In genomic region chr1:184433928-184434502, GRCh38 we compare ENCODE assay signal across 30 cellular contexts. TPM values are rescaled to one million over a fixed set of nuclear protein-coding genes. Genes with fewer than 3 reads are reported as not detected.
DNase-seq lines count a peak whose midpoint lies in the region; ATAC-seq and TF ChIP-seq lines count a peak whose summit lies in the region.
"Had no signal": no experiment of that assay in that cellular context is flagged by ENCODE, and none has a peak within 500 bp of the region (broad histone marks: within the 10 kb centered on the region; RNA-seq: fewer than 3 reads in every experiment).

No MANE protein-coding gene starts in this region.

- H3K4me3 ChIP-seq in dorsolateral prefrontal cortex (no peak overlapping the region), BE2C (ENCODE audit: low read depth, low read length) (no peak overlapping the region)
- H3K4me3 ChIP-seq: colonic mucosa, esophagus muscularis mucosa, GM12878, hepatocyte had no signal

- in situ Hi-C loops in ACHN (cut with HindIII; ENCODE audit: low pct_ligation_motif_present, low pct_unique_long_range_greater_than_20kb, low sequenced_read_pairs), result no loop called here

- no peak for TF ChIP-seq CTCF in WTC11 (IDR thresholded peaks at IDR 0.05)
- no peak for TF ChIP-seq CTCF in dorsolateral prefrontal cortex (IDR thresholded peaks at IDR 0.05 in 54 of 56, conservative IDR thresholded peaks at IDR 0.05 in 2 of 56; ENCODE audit: low read depth in 1 of 56, partially characterized antibody in 56 of 56)
- TF ChIP-seq CTCF in BE2C (IDR thresholded peaks at IDR 0.05; ENCODE audit: low read depth, low read length), result no peak

- no peak overlapping the region for H3K27ac Mint-ChIP-seq in WTC11
- H3K27ac Mint-ChIP-seq: activated CD4-positive, alpha-beta T cell treated with anti-CD3 and anti-CD28 coated beads, Interleukin-2, amount 10 ng/mL, durations not matched to agents 24 days and 14 days; activated naive CD4-positive, alpha-beta T cell treated with anti-CD3 and anti-CD28 coated beads, Interleukin-2, amount 10 ng/mL, durations not matched to agents 7 days and 5 days; activated T-cell treated with anti-CD3 and anti-CD28 coated beads, Interleukin-2, amount 50 U/mL, for 72 hours; endodermal cell; natural killer cell; T-helper 17 cell; type B pancreatic cell had no signal

- ATAC-seq in WTC11, result peak; percentile 36
- ATAC-seq: activated T-cell treated with anti-CD3 and anti-CD28 coated beads, Interleukin-2, amount 50 U/mL, for 72 hours; GM12878; left lobe of liver; natural killer cell; T-helper 17 cell had no signal

- H3K27me3 ChIP-seq in dorsolateral prefrontal cortex, result no peaks in the 10 kb centered on the region
- H3K27me3 ChIP-seq in BE2C, result no peaks in the 10 kb centered on the region
- H3K27me3 ChIP-seq: colonic mucosa, esophagus muscularis mucosa, hepatocyte had no signal

- H3K27me3 Mint-ChIP-seq in WTC11 (ENCODE audit: low read depth), result no peaks in the 10 kb centered on the region
- H3K27me3 Mint-ChIP-seq: activated CD4-positive, alpha-beta T cell treated with anti-CD3 and anti-CD28 coated beads, Interleukin-2, amount 10 ng/mL, durations not matched to agents 24 days and 14 days; activated naive CD4-positive, alpha-beta T cell treated with anti-CD3 and anti-CD28 coated beads, Interleukin-2, amount 10 ng/mL, durations not matched to agents 7 days and 5 days; type B pancreatic cell had no signal

- no peak overlapping the region for H3K4me3 Mint-ChIP-seq in WTC11
- H3K4me3 Mint-ChIP-seq: activated CD4-positive, alpha-beta T cell treated with anti-CD3 and anti-CD28 coated beads, Interleukin-2, amount 10 ng/mL, durations not matched to agents 24 days and 14 days; activated naive CD4-positive, alpha-beta T cell treated with anti-CD3 and anti-CD28 coated beads, Interleukin-2, amount 10 ng/mL, durations not matched to agents 7 days and 5 days; activated T-cell treated with anti-CD3 and anti-CD28 coated beads, Interleukin-2, amount 50 U/mL, for 72 hours; endodermal cell; natural killer cell; T-helper 17 cell; type B pancreatic cell had no signal

- CTCF ChIA-PET in WTC11 (lab: Charles Lee), result no interaction called here

- peaks cover 16% of the 10 kb centered on the region for H3K9me3 Mint-ChIP-seq in WTC11
- H3K9me3 Mint-ChIP-seq: activated CD4-positive, alpha-beta T cell treated with anti-CD3 and anti-CD28 coated beads, Interleukin-2, amount 10 ng/mL, durations not matched to agents 24 days and 14 days; activated naive CD4-positive, alpha-beta T cell treated with anti-CD3 and anti-CD28 coated beads, Interleukin-2, amount 10 ng/mL, durations not matched to agents 7 days and 5 days; activated T-cell treated with anti-CD3 and anti-CD28 coated beads, Interleukin-2, amount 50 U/mL, for 72 hours; natural killer cell; type B pancreatic cell had no signal

- intact Hi-C loops in dorsolateral prefrontal cortex (cut with DNase I), result no loop called here

- H3K4me1 ChIP-seq in BE2C, result no peaks in the 10 kb centered on the region
- H3K4me1 ChIP-seq: Caco-2 had no signal

- DNase-seq in DMS153 treated with DMSO at 0.1 percent for 48 hours (lab: John Stamatoyannopoulos, UW; ENCODE audit: unreplicated experiment) (peak; percentile 55), NCI-H1417 treated with DMSO at 0.1 percent for 48 hours (lab: John Stamatoyannopoulos, UW) (peak; percentile 86), NCI-H2227 treated with DMSO at 0.1 percent for 48 hours (lab: John Stamatoyannopoulos, UW) (peak; percentile 20), WTC11 (ENCODE audit: low spot score) (no peak), hepatic stellate cell (ENCODE audit: low spot score) (no peak), dorsolateral prefrontal cortex (no peak), BE2C (no peak), ACHN (no peak)
- DNase-seq: activated CD4-positive, alpha-beta T cell treated with anti-CD3 and anti-CD28 coated beads, Interleukin-2, amount 10 ng/mL, durations not matched to agents 24 days and 14 days; activated naive CD4-positive, alpha-beta T cell treated with anti-CD3 and anti-CD28 coated beads, Interleukin-2, amount 10 ng/mL, durations not matched to agents 7 days and 5 days; activated T-cell treated with anti-CD3 and anti-CD28 coated beads, Interleukin-2, amount 50 U/mL, for 72 hours; Caco-2; colonic mucosa; endodermal cell; foreskin melanocyte; HCEC 1CT; natural killer cell; NCI-H1048; NCI-H524 treated with DMSO at 0.1 percent for 48 hours; retina; RPMI8226; SK-N-SH; small intestine; stimulated activated CD4-positive, alpha-beta T cell treated with anti-CD3 and anti-CD28 coated beads, Interleukin-1b, Interleukin-23, amount 100 ng/mL, for 48 hours; T-helper 17 cell had no signal

- H3K36me3 Mint-ChIP-seq in WTC11, result peaks cover 10% of the 10 kb centered on the region
- H3K36me3 Mint-ChIP-seq: activated naive CD4-positive, alpha-beta T cell treated with anti-CD3 and anti-CD28 coated beads, Interleukin-2, amount 10 ng/mL, durations not matched to agents 7 days and 5 days; natural killer cell had no signal

- POLR2A ChIA-PET in WTC11 (lab: Charles Lee), result no interaction called here

- H3K4me1 Mint-ChIP-seq in WTC11, result peaks cover 8% of the 10 kb centered on the region
- H3K4me1 Mint-ChIP-seq: activated CD4-positive, alpha-beta T cell treated with anti-CD3 and anti-CD28 coated beads, Interleukin-2, amount 10 ng/mL, durations not matched to agents 24 days and 14 days; activated naive CD4-positive, alpha-beta T cell treated with anti-CD3 and anti-CD28 coated beads, Interleukin-2, amount 10 ng/mL, durations not matched to agents 7 days and 5 days; T-helper 17 cell had no signal

- H3K27ac ChIP-seq in dorsolateral prefrontal cortex, result no peak overlapping the region
- H3K27ac ChIP-seq: colonic mucosa, esophagus muscularis mucosa, hepatocyte had no signal

- no peaks in the 10 kb centered on the region for H3K36me3 ChIP-seq in BE2C
- H3K36me3 ChIP-seq: colonic mucosa, esophagus muscularis mucosa had no signal

- 0 out of 2 replicates have a peak, but pooled peaks cover 5% of the 10 kb centered on the region for H3K9me3 ChIP-seq in BE2C
- H3K9me3 ChIP-seq: Caco-2, colonic mucosa, esophagus muscularis mucosa, SK-N-SH had no signal

TF ChIP-seq in WTC11, 78 proteins besides CTCF, POLR2A, EP300 and RAD21:
- no peak for TF ChIP-seq ZNF512 (CRISPR knock-in tag; IDR thresholded peaks at IDR 0.05; ENCODE audit: borderline replicate concordance)
- no peak for TF ChIP-seq SOX15 (CRISPR knock-in tag; IDR thresholded peaks at IDR 0.05)
- TF ChIP-seq OVOL2 (CRISPR knock-in tag; IDR thresholded peaks at IDR 0.05; ENCODE audit: borderline replicate concordance), result no peak
- no peak for TF ChIP-seq CBFB (CRISPR knock-in tag; IDR thresholded peaks at IDR 0.05; ENCODE audit: low read depth)
- no peak for TF ChIP-seq ZNF671 (CRISPR knock-in tag; IDR thresholded peaks at IDR 0.05)
- no peak for TF ChIP-seq CREM (CRISPR knock-in tag; IDR thresholded peaks at IDR 0.05)
- TF ChIP-seq CDX4 (CRISPR knock-in tag; IDR thresholded peaks at IDR 0.05; ENCODE audit: borderline replicate concordance), result no peak
- no peak for TF ChIP-seq STAT6 (CRISPR knock-in tag; conservative IDR thresholded peaks at IDR 0.05; ENCODE audit: low read depth)

RNA-seq across cellular contexts. Expression of gene C1orf21, which starts 47.2 kb away (rescaled TPM):
- 20.1 to 28.5 TPM (median 22.9 TPM) in 3 replicates for total RNA-seq in WTC11 (2021)
- 10 to 100 TPM; 22.5 to 94.0 (median 64.7) TPM for total RNA-seq in dorsolateral prefrontal cortex
- polyA plus RNA-seq in BE2C (2012; ENCODE audit: insufficient read depth, insufficient read length, low read depth), result 58.9 TPM

Comparison
In these comparisons a context has a peak if more than half of its experiments do, and no peak if none do; other contexts are left out.
1. DNase-seq: peak in DMS153 treated with DMSO at 0.1 percent for 48 hours (single experiment), NCI-H1417 treated with DMSO at 0.1 percent for 48 hours (single experiment) and NCI-H2227 treated with DMSO at 0.1 percent for 48 hours (single experiment); none in WTC11 (single experiment), hepatic stellate cell (single experiment), dorsolateral prefrontal cortex (0 of 10), BE2C (single experiment) and ACHN (single experiment).